29 cellular contexts compared by ENCODE assay signal in genomic region chr7:155450828-155451521, GRCh38. TPM values are rescaled to one million over a fixed set of nuclear protein-coding genes. Genes with fewer than 3 reads are reported as not detected.
DNase-seq lines count a peak whose midpoint lies in the region; ATAC-seq and TF ChIP-seq lines count a peak whose summit lies in the region.
"Had no signal": no experiment of that assay in that cellular context is flagged by ENCODE, and none has a peak within 500 bp of the region (broad histone marks: within the 10 kb centered on the region; RNA-seq: fewer than 3 reads in every experiment).

No MANE protein-coding gene starts in this region.

- no peak for TF ChIP-seq CTCF in lower lobe of right lung (IDR thresholded peaks at IDR 0.05)
- TF ChIP-seq CTCF in spleen (IDR thresholded peaks at IDR 0.05 in 8 of 11, conservative IDR thresholded peaks at IDR 0.05 in 3 of 11), result no peak

- POLR2A ChIA-PET in activated naive CD8-positive, alpha-beta T cell treated with anti-CD3 and anti-CD28 coated beads, Interleukin-2, amount 10 ng/mL, durations not matched to agents 7 days and 5 days (lab: Charles Lee), result no interaction called here

- no peaks in the 10 kb centered on the region for H3K36me3 Mint-ChIP-seq in activated naive CD8-positive, alpha-beta T cell treated with anti-CD3 and anti-CD28 coated beads, Interleukin-2, amount 10 ng/mL, durations not matched to agents 7 days and 5 days
- H3K36me3 Mint-ChIP-seq in activated naive CD8-positive, alpha-beta T cell treated with anti-CD3 and anti-CD28 coated beads for 36 hours, result peaks cover 1% of the 10 kb centered on the region
- peaks cover 6% of the 10 kb centered on the region for H3K36me3 Mint-ChIP-seq in activated T-helper 1 cell treated with anti-CD3 and anti-CD28 coated beads, Interleukin-12 subunit alpha, Interleukin-12 subunit beta, Interleukin-2, Interleukin-4 antibody, amounts not matched to agents 30 ng/mL and 10 ng/mL and 1 ng/mL, durations not matched to agents 14 hours and 24 hours and 36 hours (ENCODE audit: low read depth)
- H3K36me3 Mint-ChIP-seq: CD4-positive, CD25-positive, alpha-beta regulatory T cell had no signal

- H3K4me3 ChIP-seq in lower lobe of right lung (no peak overlapping the region), spleen (no peak overlapping the region)
- H3K4me3 ChIP-seq: breast epithelium, esophagus squamous epithelium, MG63, prostate gland, upper lobe of left lung had no signal

- intact Hi-C loops in activated T-helper 1 cell treated with anti-CD3 and anti-CD28 coated beads, Interleukin-12 subunit alpha, Interleukin-12 subunit beta, Interleukin-2, Interleukin-4 antibody, amounts not matched to agents 30 ng/mL and 10 ng/mL and 1 ng/mL, durations not matched to agents 14 hours and 24 hours and 36 hours (cut with micrococcal nuclease), result no loop called here
- intact Hi-C loops in lower lobe of right lung (cut with DNase I) (no loop called here), spleen (cut with DNase I; ENCODE audit: low total_unique reads) (no loop called here)

- peaks cover 24% of the 10 kb centered on the region for H3K4me1 ChIP-seq in lower lobe of right lung
- H3K4me1 ChIP-seq in spleen, result peaks cover 7 to 57% (median 40%) of the 10 kb centered on the region in 6 donors
- H3K4me1 ChIP-seq: prostate gland had no signal

- no peak for TF ChIP-seq POLR2A in spleen (IDR thresholded peaks at IDR 0.05)

- WGBS in spleen, 5 donors, result 3 to 5% (median 4%) methylated on average over 37 to 43 of the region's 43 CpGs

- no peak for DNase-seq in activated naive CD8-positive, alpha-beta T cell treated with anti-CD3 and anti-CD28 coated beads, Interleukin-2, amount 10 ng/mL, durations not matched to agents 7 days and 5 days
- no peak for DNase-seq in activated naive CD8-positive, alpha-beta T cell treated with anti-CD3 and anti-CD28 coated beads for 36 hours
- no peak for DNase-seq in activated T-helper 1 cell treated with anti-CD3 and anti-CD28 coated beads, Interleukin-12 subunit alpha, Interleukin-12 subunit beta, Interleukin-2, Interleukin-4 antibody, amounts not matched to agents 30 ng/mL and 10 ng/mL and 1 ng/mL, durations not matched to agents 14 hours and 24 hours and 36 hours (ENCODE audit: low spot score)
- DNase-seq in lower lobe of right lung (peak; percentile 27), spleen (peak; percentile 64), cortex of kidney (lab: John Stamatoyannopoulos, UW) (no peak)
- DNase-seq: activated CD4-positive, alpha-beta T cell treated with anti-CD3 and anti-CD28 coated beads, Interleukin-2, amount 50 U/mL, for 1 hour; activated gamma-delta T cell treated with Interleukin-2 at 50 U/mL for 16 hours; CD4-positive, CD25-positive, alpha-beta regulatory T cell; effector memory CD8-positive, alpha-beta T cell; EL; esophagus squamous epithelium; hippocampal formation; KBM-7; MG63; NCI-H1436; NCI-H2171; nephron progenitor cell; stimulated activated CD4-positive, alpha-beta T cell treated with anti-CD3 and anti-CD28 coated beads, Interleukin-1b, Interleukin-23, amount 100 ng/mL, for 48 hours; T-helper 1 cell; upper lobe of left lung; WERI-Rb-1 had no signal

- no peaks in the 10 kb centered on the region for H3K9me3 Mint-ChIP-seq in activated naive CD8-positive, alpha-beta T cell treated with anti-CD3 and anti-CD28 coated beads, Interleukin-2, amount 10 ng/mL, durations not matched to agents 7 days and 5 days
- H3K9me3 Mint-ChIP-seq in activated naive CD8-positive, alpha-beta T cell treated with anti-CD3 and anti-CD28 coated beads for 36 hours, result no peaks in the 10 kb centered on the region
- H3K9me3 Mint-ChIP-seq in activated T-helper 1 cell treated with anti-CD3 and anti-CD28 coated beads, Interleukin-12 subunit alpha, Interleukin-12 subunit beta, Interleukin-2, Interleukin-4 antibody, amounts not matched to agents 30 ng/mL and 10 ng/mL and 1 ng/mL, durations not matched to agents 14 hours and 24 hours and 36 hours, result no peaks in the 10 kb centered on the region
- H3K9me3 Mint-ChIP-seq: effector memory CD8-positive, alpha-beta T cell; nephron progenitor cell had no signal

- peaks cover 9% of the 10 kb centered on the region for H3K4me1 Mint-ChIP-seq in activated naive CD8-positive, alpha-beta T cell treated with anti-CD3 and anti-CD28 coated beads, Interleukin-2, amount 10 ng/mL, durations not matched to agents 7 days and 5 days
- H3K4me1 Mint-ChIP-seq in activated naive CD8-positive, alpha-beta T cell treated with anti-CD3 and anti-CD28 coated beads for 36 hours, result peaks cover 15% of the 10 kb centered on the region
- no peaks in the 10 kb centered on the region for H3K4me1 Mint-ChIP-seq in activated T-helper 1 cell treated with anti-CD3 and anti-CD28 coated beads, Interleukin-12 subunit alpha, Interleukin-12 subunit beta, Interleukin-2, Interleukin-4 antibody, amounts not matched to agents 30 ng/mL and 10 ng/mL and 1 ng/mL, durations not matched to agents 14 hours and 24 hours and 36 hours (ENCODE audit: low read depth)

- H3K27me3 ChIP-seq in lower lobe of right lung (ENCODE audit: low read depth) (peaks cover 98% of the 10 kb centered on the region), spleen (replicated peaks in 1 of 7) (peaks cover under 1 to 98% (median 89%) of the 10 kb centered on the region in 7 donors)

- no peak overlapping the region for H3K4me3 Mint-ChIP-seq in activated naive CD8-positive, alpha-beta T cell treated with anti-CD3 and anti-CD28 coated beads, Interleukin-2, amount 10 ng/mL, durations not matched to agents 7 days and 5 days
- H3K4me3 Mint-ChIP-seq in activated naive CD8-positive, alpha-beta T cell treated with anti-CD3 and anti-CD28 coated beads for 36 hours, result no peak overlapping the region
- H3K4me3 Mint-ChIP-seq in activated T-helper 1 cell treated with anti-CD3 and anti-CD28 coated beads, Interleukin-12 subunit alpha, Interleukin-12 subunit beta, Interleukin-2, Interleukin-4 antibody, amounts not matched to agents 30 ng/mL and 10 ng/mL and 1 ng/mL, durations not matched to agents 14 hours and 24 hours and 36 hours, result no peak overlapping the region
- H3K4me3 Mint-ChIP-seq: effector memory CD8-positive, alpha-beta T cell; nephron progenitor cell had no signal

- peak overlapping the region; percentile 42 for H3K27ac Mint-ChIP-seq in activated naive CD8-positive, alpha-beta T cell treated with anti-CD3 and anti-CD28 coated beads, Interleukin-2, amount 10 ng/mL, durations not matched to agents 7 days and 5 days
- H3K27ac Mint-ChIP-seq in activated naive CD8-positive, alpha-beta T cell treated with anti-CD3 and anti-CD28 coated beads for 36 hours, result no peak overlapping the region
- peak overlapping the region; percentile 34 for H3K27ac Mint-ChIP-seq in activated T-helper 1 cell treated with anti-CD3 and anti-CD28 coated beads, Interleukin-12 subunit alpha, Interleukin-12 subunit beta, Interleukin-2, Interleukin-4 antibody, amounts not matched to agents 30 ng/mL and 10 ng/mL and 1 ng/mL, durations not matched to agents 14 hours and 24 hours and 36 hours
- H3K27ac Mint-ChIP-seq: effector memory CD8-positive, alpha-beta T cell; nephron progenitor cell had no signal

- H3K27me3 Mint-ChIP-seq in activated naive CD8-positive, alpha-beta T cell treated with anti-CD3 and anti-CD28 coated beads, Interleukin-2, amount 10 ng/mL, durations not matched to agents 7 days and 5 days, result peaks cover 85% of the 10 kb centered on the region
- H3K27me3 Mint-ChIP-seq in activated naive CD8-positive, alpha-beta T cell treated with anti-CD3 and anti-CD28 coated beads for 36 hours, result peaks cover 92% of the 10 kb centered on the region
- peaks cover 66% of the 10 kb centered on the region for H3K27me3 Mint-ChIP-seq in activated T-helper 1 cell treated with anti-CD3 and anti-CD28 coated beads, Interleukin-12 subunit alpha, Interleukin-12 subunit beta, Interleukin-2, Interleukin-4 antibody, amounts not matched to agents 30 ng/mL and 10 ng/mL and 1 ng/mL, durations not matched to agents 14 hours and 24 hours and 36 hours (ENCODE audit: insufficient read depth)

- no peak for ATAC-seq in activated naive CD8-positive, alpha-beta T cell treated with anti-CD3 and anti-CD28 coated beads, Interleukin-2, amount 10 ng/mL, durations not matched to agents 7 days and 5 days (ENCODE audit: low read depth)
- no peak for ATAC-seq in lower lobe of right lung
- ATAC-seq in GM19351 (IDR thresholded peaks at IDR 0.05; ENCODE audit: unreplicated experiment), result no peak
- no peak for ATAC-seq in HG02884 (IDR thresholded peaks at IDR 0.05; ENCODE audit: unreplicated experiment)
- ATAC-seq: effector memory CD8-positive, alpha-beta T cell had no signal

- H3K9me3 ChIP-seq in lower lobe of right lung (no peaks in the 10 kb centered on the region), spleen (no peaks in the 10 kb centered on the region)
- H3K9me3 ChIP-seq: breast epithelium, esophagus squamous epithelium, MG63, prostate gland, upper lobe of left lung had no signal

- H3K36me3 ChIP-seq in lower lobe of right lung (no peaks in the 10 kb centered on the region), spleen (no peaks in the 10 kb centered on the region)
- H3K36me3 ChIP-seq: breast epithelium, esophagus squamous epithelium, MG63, prostate gland, upper lobe of left lung, WERI-Rb-1 had no signal

- H3K27ac ChIP-seq in lower lobe of right lung (no peak overlapping the region), spleen (no peak overlapping the region)
- H3K27ac ChIP-seq: breast epithelium, esophagus squamous epithelium, prostate gland, upper lobe of left lung, WERI-Rb-1 had no signal

RNA-seq across cellular contexts. Expression of gene EN2, which starts 7.0 kb away (rescaled TPM):
- total RNA-seq in activated naive CD8-positive, alpha-beta T cell treated with anti-CD3 and anti-CD28 coated beads, Interleukin-2, amount 10 ng/mL, durations not matched to agents 7 days and 5 days, result not detected
- total RNA-seq in activated naive CD8-positive, alpha-beta T cell treated with anti-CD3 and anti-CD28 coated beads for 36 hours, result not detected
- total RNA-seq in activated T-helper 1 cell treated with anti-CD3 and anti-CD28 coated beads, Interleukin-12 subunit alpha, Interleukin-12 subunit beta, Interleukin-2, Interleukin-4 antibody, amounts not matched to agents 30 ng/mL and 10 ng/mL and 1 ng/mL, durations not matched to agents 14 hours and 24 hours and 36 hours, result not detected in 2 replicates
- total RNA-seq in lower lobe of right lung (not detected), spleen (not detected)
- polyA plus RNA-seq in spleen, result under 1 TPM in 2 of 3 donors, not detected in 1; 0.03 to 0.04 TPM
- total RNA-seq: CD4-positive, CD25-positive, alpha-beta regulatory T cell; frontal cortex; HT1080; upper lobe of left lung had no signal
- polyA plus RNA-seq: CD4-positive, CD25-positive, alpha-beta regulatory T cell; liver had no signal

Comparison
In these comparisons a context has a peak if more than half of its experiments do, and no peak if none do; other contexts are left out.
1. DNase-seq: peak in lower lobe of right lung (single experiment) and spleen (single experiment); none in activated naive CD8-positive, alpha-beta T cell treated with anti-CD3 and anti-CD28 coated beads, Interleukin-2, amount 10 ng/mL, durations not matched to agents 7 days and 5 days (single experiment), activated naive CD8-positive, alpha-beta T cell treated with anti-CD3 and anti-CD28 coated beads for 36 hours (single experiment), activated T-helper 1 cell treated with anti-CD3 and anti-CD28 coated beads, Interleukin-12 subunit alpha, Interleukin-12 subunit beta, Interleukin-2, Interleukin-4 antibody, amounts not matched to agents 30 ng/mL and 10 ng/mL and 1 ng/mL, durations not matched to agents 14 hours and 24 hours and 36 hours (single experiment) and cortex of kidney (single experiment).